Comparison of ENCODE assay signal across 23 cellular contexts in genomic region chr1:204283711-204284651, GRCh38.
DNase-seq lines count a peak whose midpoint lies in the region; ATAC-seq and TF ChIP-seq lines count a peak whose summit lies in the region.
"Had no signal": no experiment of that assay in that cellular context is flagged by ENCODE, and none has a peak within 500 bp of the region (broad histone marks: within the 10 kb centered on the region; RNA-seq: fewer than 3 reads in every experiment).

No MANE protein-coding gene starts in this region.

- H3K27me3 ChIP-seq in SK-N-SH (ENCODE audit: insufficient read depth) (peaks cover 13% of the 10 kb centered on the region; the same call in 1 of the 2 replicates), psoas muscle (ENCODE audit: insufficient read depth in 3 of 3, low read length in 2 of 3) (peaks cover 0 to 38% (median 2%) of the 10 kb centered on the region in 3 donors)
- H3K27me3 ChIP-seq: BLaER1, transverse colon had no signal

- no peaks in the 10 kb centered on the region for H3K9me3 Mint-ChIP-seq in brain
- no peaks in the 10 kb centered on the region for H3K9me3 Mint-ChIP-seq in type B pancreatic cell
- H3K9me3 Mint-ChIP-seq in stimulated activated memory B cell treated with anti-CD40 and anti-IgM and Interleukin-4, amounts not matched to agents 10 μg/mL and 1 μg/mL and 100 μg/mL, for 72 hours, result no peaks in the 10 kb centered on the region
- H3K9me3 Mint-ChIP-seq: stimulated activated effector memory CD8-positive, alpha-beta T cell treated with anti-CD3 and anti-CD28 coated beads, Interleukin-12 subunit alpha, Interleukin-12 subunit beta, amount 100 ng/mL, for 72 hours had no signal

- H3K4me3 Mint-ChIP-seq in brain (peak overlapping the region in 1 of 5 experiments; percentile 33), type B pancreatic cell (peak overlapping the region; percentile 9)
- no peak overlapping the region for H3K4me3 Mint-ChIP-seq in stimulated activated memory B cell treated with anti-CD40 and anti-IgM and Interleukin-4, amounts not matched to agents 10 μg/mL and 1 μg/mL and 100 μg/mL, for 72 hours
- H3K4me3 Mint-ChIP-seq: activated CD4-positive, alpha-beta T cell treated with anti-CD3 and anti-CD28 coated beads for 36 hours; stimulated activated effector memory CD8-positive, alpha-beta T cell treated with anti-CD3 and anti-CD28 coated beads, Interleukin-12 subunit alpha, Interleukin-12 subunit beta, amount 100 ng/mL, for 72 hours had no signal

- CTCF ChIA-PET in SK-N-SH (lab: Yijun Ruan, JAX), result interaction anchor here (0.6 to 16.9 kb wide), 13 partner anchors 8 to 154 kb away, joined by 3 to 258 read pairs (median 4); partner anchors contain the start of gene PLEKHA6

- H3K4me1 ChIP-seq in SK-N-SH (ENCODE audit: control insufficient read depth in 1 of 2, insufficient read depth in 2 of 2, low read depth in 1 of 2, low read length in 1 of 2) (peaks cover 0 to 64% of the 10 kb centered on the region in 2 experiments; a peak in 2 of 4 replicates), psoas muscle (peaks cover 4% of the 10 kb centered on the region)

- peaks cover 92% of the 10 kb centered on the region for H3K4me1 Mint-ChIP-seq in brain
- H3K4me1 Mint-ChIP-seq in type B pancreatic cell (ENCODE audit: unreplicated experiment), result peaks cover 78% of the 10 kb centered on the region
- H3K4me1 Mint-ChIP-seq in stimulated activated memory B cell treated with anti-CD40 and anti-IgM and Interleukin-4, amounts not matched to agents 10 μg/mL and 1 μg/mL and 100 μg/mL, for 72 hours, result peaks cover 32% of the 10 kb centered on the region

- H4K20me1 ChIP-seq in SK-N-SH (ENCODE audit: insufficient read depth), result no peaks in the 10 kb centered on the region
- H4K20me1 ChIP-seq: BLaER1 had no signal

- H3K27ac ChIP-seq in SK-N-SH (ENCODE audit: low read depth in 2 of 2, low read length in 1 of 2) (peak overlapping the region in 1 of 2 experiments; percentile 89; a peak in 2 of 4 replicates), psoas muscle (no peak overlapping the region)
- H3K27ac ChIP-seq: BLaER1, RWPE1 had no signal

- peaks cover 22% of the 10 kb centered on the region for H3K27me3 Mint-ChIP-seq in brain
- H3K27me3 Mint-ChIP-seq in type B pancreatic cell, result no peaks in the 10 kb centered on the region
- H3K27me3 Mint-ChIP-seq in stimulated activated memory B cell treated with anti-CD40 and anti-IgM and Interleukin-4, amounts not matched to agents 10 μg/mL and 1 μg/mL and 100 μg/mL, for 72 hours, result peaks cover 41% of the 10 kb centered on the region

- H3K9ac ChIP-seq in SK-N-SH, result no peak overlapping the region
- H3K9ac ChIP-seq: BLaER1 had no signal

- TF ChIP-seq EP300 in SK-N-SH (IDR thresholded peaks at IDR 0.05; ENCODE audit: borderline replicate concordance in 1 of 2, low read depth in 1 of 2, low read length in 1 of 2), result peak in 1 of 2 experiments; percentile 42; a peak in 1 of 4 replicates

- 57% methylated on average over 8 of the region's 9 CpGs for WGBS in SK-N-SH (ENCODE audit: low lambda C conversion rate)
- WGBS in psoas muscle, 3 donors, result 39 to 59% (median 42%) methylated on average over 9 of the region's 9 CpGs

- H2AFZ ChIP-seq in SK-N-SH (ENCODE audit: low read depth), result no peak overlapping the region

- no peak overlapping the region for H3K4me2 ChIP-seq in SK-N-SH
- H3K4me2 ChIP-seq: BLaER1 had no signal

- DNase-seq in SK-N-SH (peak; percentile 52), kidney tubule cell (ENCODE audit: low spot score) (peak; percentile 28), type B pancreatic cell (ENCODE audit: extremely low spot score, unreplicated experiment) (no peak), NCI-H2107 (lab: John Stamatoyannopoulos, UW) (no peak), psoas muscle (no peak)
- DNase-seq: 8988T; activated CD4-positive, alpha-beta T cell treated with anti-CD3 and anti-CD28 coated beads for 36 hours; activated CD8-positive, alpha-beta memory T cell treated with anti-CD3 and anti-CD28 coated beads, Interleukin-2, amount 50 U/mL, for 4 hours; activated effector memory CD4-positive, alpha-beta T cell treated with anti-CD3 and anti-CD28 coated beads, Interleukin-2, amount 50 U/mL, for 16 hours; amygdala; DMS53; Karpas-422; left colon; NCI-H1417; NCI-H2171; T-helper 2 cell; transverse colon had no signal

- no peaks in the 10 kb centered on the region for H3K9me2 ChIP-seq in SK-N-SH

- H3K4me3 ChIP-seq in SK-N-SH (ENCODE audit: low read depth in 2 of 2, low read length in 1 of 2), result peak overlapping the region in 1 of 2 experiments; percentile 28; a peak in 2 of 4 replicates
- no peak overlapping the region for H3K4me3 ChIP-seq in psoas muscle
- H3K4me3 ChIP-seq: BLaER1, transverse colon had no signal

- TF ChIP-seq RAD21 in SK-N-SH (IDR thresholded peaks at IDR 0.05; ENCODE audit: low read length), result peak; percentile 33; the same call in 1 of the 2 replicates

- TF ChIP-seq CTCF in SK-N-SH (IDR thresholded peaks at IDR 0.05), result no peak
- no peak for TF ChIP-seq CTCF in brain (conservative IDR thresholded peaks at IDR 0.05)
- no peak for TF ChIP-seq CTCF in type B pancreatic cell (conservative IDR thresholded peaks at IDR 0.05)
- no peak for TF ChIP-seq CTCF in psoas muscle (IDR thresholded peaks at IDR 0.05)

- ATAC-seq in SK-N-SH treated with all-trans-retinoic acid at 6 μM for 48 hours, result no peak; the same call in 2 of the 3 replicates
- no peak for ATAC-seq in stimulated activated memory B cell treated with anti-CD40 and anti-IgM and Interleukin-4, amounts not matched to agents 10 μg/mL and 1 μg/mL and 100 μg/mL, for 72 hours
- no peak for ATAC-seq in psoas muscle
- ATAC-seq: activated CD4-positive, alpha-beta T cell treated with anti-CD3 and anti-CD28 coated beads for 36 hours; left colon; stimulated activated effector memory CD8-positive, alpha-beta T cell treated with anti-CD3 and anti-CD28 coated beads, Interleukin-12 subunit alpha, Interleukin-12 subunit beta, amount 100 ng/mL, for 72 hours had no signal

- intact Hi-C loops in psoas muscle (cut with DNase I), result no loop called here

- H3K36me3 Mint-ChIP-seq in brain (no peaks in the 10 kb centered on the region), type B pancreatic cell (peaks cover 3% of the 10 kb centered on the region)
- H3K36me3 Mint-ChIP-seq in stimulated activated memory B cell treated with anti-CD40 and anti-IgM and Interleukin-4, amounts not matched to agents 10 μg/mL and 1 μg/mL and 100 μg/mL, for 72 hours, result no peaks in the 10 kb centered on the region
- H3K36me3 Mint-ChIP-seq: stimulated activated effector memory CD8-positive, alpha-beta T cell treated with anti-CD3 and anti-CD28 coated beads, Interleukin-12 subunit alpha, Interleukin-12 subunit beta, amount 100 ng/mL, for 72 hours had no signal

- H3K27ac Mint-ChIP-seq in brain (peak overlapping the region in 4 of 5 experiments; percentile 48 to 94 (median 82)), type B pancreatic cell (no peak overlapping the region)
- no peak overlapping the region for H3K27ac Mint-ChIP-seq in stimulated activated memory B cell treated with anti-CD40 and anti-IgM and Interleukin-4, amounts not matched to agents 10 μg/mL and 1 μg/mL and 100 μg/mL, for 72 hours
- H3K27ac Mint-ChIP-seq: activated CD4-positive, alpha-beta T cell treated with anti-CD3 and anti-CD28 coated beads for 36 hours; stimulated activated effector memory CD8-positive, alpha-beta T cell treated with anti-CD3 and anti-CD28 coated beads, Interleukin-12 subunit alpha, Interleukin-12 subunit beta, amount 100 ng/mL, for 72 hours had no signal

- H3K9me3 ChIP-seq in SK-N-SH (no peaks in the 10 kb centered on the region), psoas muscle (no peaks in the 10 kb centered on the region)
- H3K9me3 ChIP-seq: transverse colon had no signal

- POLR2A ChIA-PET in SK-N-SH (lab: Yijun Ruan, JAX), result interaction anchor here (0.9 to 8.8 kb wide), 15 partner anchors 8 to 232 kb away, joined by 3 to 70 read pairs (median 5); partner anchors contain the start of genes MDM4 and PLEKHA6

- peaks cover 3% of the 10 kb centered on the region for H3F3A ChIP-seq in SK-N-SH (replicated peaks; ENCODE audit: insufficient read depth)

- H3K36me3 ChIP-seq in SK-N-SH (replicated peaks in 1 of 2; ENCODE audit: control insufficient read depth in 1 of 2, insufficient read depth in 2 of 2, low read length in 1 of 2) (peaks cover 0 to 5% of the 10 kb centered on the region in 2 experiments), psoas muscle (ENCODE audit: insufficient read depth in 1 of 2, low read depth in 1 of 2) (no peaks in the 10 kb centered on the region)
- H3K36me3 ChIP-seq: BLaER1, transverse colon had no signal

- H3K79me2 ChIP-seq in SK-N-SH (ENCODE audit: insufficient read depth), result no peaks in the 10 kb centered on the region

TF ChIP-seq in SK-N-SH, 30 proteins besides CTCF, POLR2A, EP300 and RAD21 (continues in another document):
- no peak for TF ChIP-seq TAF1 (IDR thresholded peaks at IDR 0.05; ENCODE audit: borderline replicate concordance, low read depth, low read length)
- TF ChIP-seq RXRA (IDR thresholded peaks at IDR 0.05; ENCODE audit: borderline replicate concordance, low read depth), result no peak
- no peak for TF ChIP-seq NRF1 (IDR thresholded peaks at IDR 0.05; ENCODE audit: low read depth, low read length)
- TF ChIP-seq MEF2A (IDR thresholded peaks at IDR 0.05; ENCODE audit: borderline replicate concordance, low read depth), result no peak
- peak; percentile 17 for TF ChIP-seq CHD2 (IDR thresholded peaks at IDR 0.05; ENCODE audit: low read length, partially characterized antibody)
- no peak for TF ChIP-seq RFX5 (IDR thresholded peaks at IDR 0.05; ENCODE audit: low read length)
- peak; percentile 92 for TF ChIP-seq GATA2 (CRISPR knock-in tag; IDR thresholded peaks at IDR 0.05)
- TF ChIP-seq JUND (IDR thresholded peaks at IDR 0.05), result no peak
- no peak for TF ChIP-seq EZH2phosphoT487 (IDR thresholded peaks at IDR 0.05; ENCODE audit: borderline replicate concordance, low read depth)
- peak; percentile 10; the same call in 1 of the 2 replicates for TF ChIP-seq SMC3 (IDR thresholded peaks at IDR 0.05; ENCODE audit: low read depth, low read length)

TF ChIP-seq in SK-N-SH treated with all-trans-retinoic acid at 6 μM for 48 hours, 23 proteins besides CTCF, POLR2A, EP300 and RAD21 (continues in another document):
- no peak for TF ChIP-seq ARNTL (CRISPR knock-in tag; IDR thresholded peaks at IDR 0.05; ENCODE audit: borderline replicate concordance, low read depth)

Comparison
In these comparisons a context has a peak if more than half of its experiments do, and no peak if none do; other contexts are left out.
1. DNase-seq: peak in SK-N-SH (single experiment) and kidney tubule cell (single experiment); none in type B pancreatic cell (single experiment), NCI-H2107 (single experiment) and psoas muscle (0 of 2).
2. H3K27ac Mint-ChIP-seq: peak in brain (4 of 5); none in type B pancreatic cell (single experiment) and stimulated activated memory B cell treated with anti-CD40 and anti-IgM and Interleukin-4, amounts not matched to agents 10 μg/mL and 1 μg/mL and 100 μg/mL, for 72 hours (single experiment).